Comparison of ENCODE assay signal across 8 cellular contexts in genomic region chr2:176270100-176270750, GRCh38. TPM values are rescaled to one million over a fixed set of nuclear protein-coding genes. Genes with fewer than 3 reads are reported as not detected.
DNase-seq lines count a peak whose midpoint lies in the region; ATAC-seq, FAIRE-seq and TF ChIP-seq lines count a peak whose summit lies in the region.

No MANE protein-coding gene starts in this region.

- TF ChIP-seq POLR2A in NB4 (IDR thresholded peaks at IDR 0.05; ENCODE audit: extremely low read depth, insufficient read length), result no peak

- H3K36me3 ChIP-seq in endodermal cell (ENCODE audit: control insufficient read depth, insufficient read depth, low read length), result no peaks in the 10 kb centered on the region
- no peaks in the 10 kb centered on the region for H3K36me3 ChIP-seq in neuron (ENCODE audit: insufficient read depth, low read length)

- 63 to 66% methylated on average over 13 to 18 of the region's 18 CpGs for WGBS in endodermal cell (ENCODE audit: insufficient coverage in 1 of 2, insufficient read length in 1 of 2), 2 experiments

- H3K4me1 Mint-ChIP-seq in endodermal cell, result peaks cover 10% of the 10 kb centered on the region

- H3K27ac Mint-ChIP-seq in endodermal cell, result peak overlapping the region; percentile 93

- peak overlapping the region; percentile 96 for H3K4me3 Mint-ChIP-seq in endodermal cell

- peak; percentile 89 for FAIRE-seq in D721Med (lab: Jason Lieb, UNC)

- peaks cover 6% of the 10 kb centered on the region for H3K36me3 Mint-ChIP-seq in endodermal cell (ENCODE audit: low read depth)

- DNase-seq in D721Med (ENCODE audit: insufficient read length, low spot score) (no peak), NB4 (ENCODE audit: low read depth) (no peak), endodermal cell (no peak), AG08395 (ENCODE audit: low spot score) (no peak), NCI-H2081 treated with DMSO at 0.1 percent for 48 hours (lab: John Stamatoyannopoulos, UW) (no peak)
- no peak for DNase-seq in central memory CD4-positive, alpha-beta T cell

- TF ChIP-seq CTCF in D721Med (IDR thresholded peaks at IDR 0.05; ENCODE audit: insufficient read depth, missing control alignments) (no peak), NB4 (IDR thresholded peaks at IDR 0.05; ENCODE audit: low read depth, low read length) (no peak), endodermal cell (conservative IDR thresholded peaks at IDR 0.05) (no peak)

- no peak overlapping the region for H3K27ac ChIP-seq in endodermal cell (ENCODE audit: low read depth, low read length)

- H3K9me3 ChIP-seq in endodermal cell (ENCODE audit: control insufficient read depth, low read length) (no peaks in the 10 kb centered on the region), neuron (ENCODE audit: low read length) (no peaks in the 10 kb centered on the region)

- peaks cover 9% of the 10 kb centered on the region for H3K27me3 Mint-ChIP-seq in endodermal cell (ENCODE audit: insufficient read depth)

- H3K27me3 ChIP-seq in endodermal cell (ENCODE audit: control insufficient read depth, insufficient read depth, low read length, poor library complexity, severe bottlenecking) (no peaks in the 10 kb centered on the region), neuron (ENCODE audit: insufficient read depth, low read length) (peaks cover 9% of the 10 kb centered on the region)

- peaks cover 4% of the 10 kb centered on the region for H3K4me1 ChIP-seq in endodermal cell (ENCODE audit: control insufficient read depth, insufficient read depth, low read length)
- no peaks in the 10 kb centered on the region for H3K4me1 ChIP-seq in neuron (ENCODE audit: insufficient read depth, low read length)

- H3K9me3 Mint-ChIP-seq in endodermal cell, result no peaks in the 10 kb centered on the region

- peak overlapping the region; percentile 84 for H3K4me3 ChIP-seq in NB4 (ENCODE audit: low read depth, low read length)
- H3K4me3 ChIP-seq in endodermal cell (ENCODE audit: low read length), result peak overlapping the region; percentile 99
- H3K4me3 ChIP-seq in neuron (ENCODE audit: low read length), result peak overlapping the region; percentile 79

- peak overlapping the region; percentile 86 for H2AFZ ChIP-seq in neuron (ENCODE audit: low read depth, low read length)

- peak overlapping the region; percentile 84 for H3K9ac ChIP-seq in endodermal cell (ENCODE audit: extremely low read depth, low read length, poor library complexity, severe bottlenecking)

- no peak for ATAC-seq in HG03108 (IDR thresholded peaks at IDR 0.05; ENCODE audit: unreplicated experiment)

RNA-seq across cellular contexts. Expression of gene MTX2, which starts 1.0 kb away (rescaled TPM):
- 10 to 100 TPM; 34.1 to 42.3 TPM for total RNA-seq in endodermal cell
- 46.3 TPM for polyA plus RNA-seq in endodermal cell (2013, experiment 1 of 2)
- 42.6 TPM for polyA plus RNA-seq in endodermal cell (2013, experiment 2 of 2)
